ENCODE assay signal across 9 cellular contexts in the genomic region with DNA sequence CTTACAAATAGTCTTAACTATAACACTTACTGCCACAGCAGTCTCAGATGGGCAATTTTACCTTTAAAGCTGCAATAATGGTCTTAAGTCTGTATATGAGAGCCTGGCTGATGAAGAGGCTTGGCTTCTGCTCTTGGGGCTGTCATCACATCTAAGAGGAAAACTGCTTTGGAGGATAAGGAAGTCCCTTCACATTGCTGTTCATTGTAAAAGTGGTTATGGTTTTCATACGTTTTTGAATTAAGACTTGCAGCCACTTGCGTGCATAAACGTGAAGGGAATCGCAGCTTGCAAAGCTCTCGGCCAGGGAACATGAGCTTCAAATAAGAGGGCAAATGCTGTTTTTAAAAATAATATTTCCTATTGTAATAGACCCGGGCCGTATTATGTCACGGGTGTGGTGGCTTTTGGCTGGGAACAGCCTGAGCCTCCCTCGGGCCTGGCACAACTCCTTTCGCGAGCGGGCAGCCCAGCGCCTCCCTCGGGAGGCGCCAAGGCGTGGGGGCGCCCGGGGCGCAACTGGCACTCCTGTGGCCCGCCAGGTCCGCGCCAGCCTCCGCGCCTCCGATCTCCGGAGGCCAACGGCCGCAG. TPM values are rescaled to one million over a fixed set of nuclear protein-coding genes. Genes with fewer than 3 reads are reported as not detected.
DNase-seq lines count a peak whose midpoint lies in the region; ATAC-seq, FAIRE-seq and TF ChIP-seq lines count a peak whose summit lies in the region.
"Had no signal": no experiment of that assay in that cellular context is flagged by ENCODE, and none has a peak within 500 bp of the region (broad histone marks: within the 10 kb centered on the region; RNA-seq: fewer than 3 reads in every experiment).

No MANE protein-coding gene starts in this region.

- TF ChIP-seq CTCF in CD8-positive, alpha-beta T cell (IDR thresholded peaks at IDR 0.05) = no peak
- TF ChIP-seq CTCF in HL-60 (IDR thresholded peaks at IDR 0.05; ENCODE audit: insufficient read depth, low read length) (no peak), cardiac fibroblast (IDR thresholded peaks at IDR 0.05; ENCODE audit: low read depth, low read length) (no peak), HepG2 (CRISPR knock-in tag; IDR thresholded peaks at IDR 0.05) (no peak), tibial artery (IDR thresholded peaks at IDR 0.05) (no peak)

- H3K9ac ChIP-seq in HepG2 (ENCODE audit: insufficient read depth, low read depth, low read length) = peak overlapping the region; percentile 79

- peak overlapping the region; percentile 67 for H3K4me3 Mint-ChIP-seq in CD8-positive, alpha-beta T cell

- H4K20me1 ChIP-seq in HepG2 (ENCODE audit: insufficient read depth, low read length) = peaks cover 4% of the 10 kb centered on the region

- no peaks in the 10 kb centered on the region for H3K9me3 Mint-ChIP-seq in CD8-positive, alpha-beta T cell

- no peak overlapping the region for H3K27ac Mint-ChIP-seq in CD8-positive, alpha-beta T cell

- H3K4me3 ChIP-seq in CD8-positive, alpha-beta T cell (ENCODE audit: low read depth, low read length) = no peak overlapping the region
- peak overlapping the region; percentile 22 for H3K4me3 ChIP-seq in HL-60 (replicated peaks; ENCODE audit: insufficient read depth, low read length)
- peak overlapping the region; percentile 39 to 89 for H3K4me3 ChIP-seq in cardiac fibroblast (replicated peaks in 1 of 2; ENCODE audit: low read depth in 2 of 2, low read length in 2 of 2)
- peak overlapping the region; percentile 65 to 80 (median 79) for H3K4me3 ChIP-seq in HepG2 (replicated peaks in 1 of 3; ENCODE audit: insufficient read depth in 1 of 3, low read depth in 2 of 3, low read length in 3 of 3)
- H3K4me3 ChIP-seq in tibial artery = peak overlapping the region; percentile 67
- H3K4me3 ChIP-seq: K562 had no signal

- TF ChIP-seq POLR2A in HepG2 (IDR thresholded peaks at IDR 0.05; ENCODE audit: insufficient read depth in 1 of 2, low read depth in 2 of 2, low read length in 2 of 2) = no peak

- H3K36me3 Mint-ChIP-seq in CD8-positive, alpha-beta T cell = no peaks in the 10 kb centered on the region

- 0% methylated on average over 17 of the region's 28 CpGs for WGBS in HepG2 (ENCODE audit: low lambda C conversion rate)

- no peaks in the 10 kb centered on the region for H3K27me3 ChIP-seq in CD8-positive, alpha-beta T cell (ENCODE audit: insufficient read depth, low read length)
- H3K27me3 ChIP-seq in HL-60 (ENCODE audit: insufficient read depth, poor library complexity, severe bottlenecking) (no peaks in the 10 kb centered on the region), HepG2 (ENCODE audit: control insufficient read depth in 1 of 2, insufficient read depth in 2 of 2, low read length in 2 of 2) (no peaks in the 10 kb centered on the region; a peak in 1 of 5 replicates), tibial artery (no peaks in the 10 kb centered on the region)

- peaks cover 55% of the 10 kb centered on the region for H3K27me3 Mint-ChIP-seq in CD8-positive, alpha-beta T cell (ENCODE audit: low read depth)

- DNase-seq in CD8-positive, alpha-beta T cell = no peak
- DNase-seq in HL-60 (ENCODE audit: low read depth in 1 of 2, low spot score in 1 of 2) (no peak), cardiac fibroblast (ENCODE audit: low read depth in 2 of 2) (peak; percentile 43 to 52), HepG2 (ENCODE audit: low spot score) (no peak), tibial artery (no peak), COLO829 (ENCODE audit: low spot score) (no peak), NCI-H2196 treated with DMSO at 0.1 percent for 48 hours (lab: John Stamatoyannopoulos, UW; ENCODE audit: unreplicated experiment) (no peak)

- peaks cover 39% of the 10 kb centered on the region for H3K79me2 ChIP-seq in HepG2 (ENCODE audit: insufficient read depth, low read length)

- no peak for ATAC-seq in CD8-positive, alpha-beta T cell
- ATAC-seq in HepG2 = no peak; the same call in 2 of the 3 replicates
- no peak for ATAC-seq in HG02623 (IDR thresholded peaks at IDR 0.05; ENCODE audit: unreplicated experiment)
- ATAC-seq: K562 had no signal

- CTCF ChIA-PET in CD8-positive, alpha-beta T cell (lab: Charles Lee) = no interaction called here
- CTCF ChIA-PET in HepG2 (lab: Yijun Ruan, JAX; ENCODE audit: low intra/inter-chr PET ratio, low total read pairs) = no interaction called here

- peak overlapping the region; percentile 99 for H3K4me2 ChIP-seq in HepG2 (ENCODE audit: low read depth, low read length)

- intact Hi-C loops in CD8-positive, alpha-beta T cell (cut with DNase I, micrococcal nuclease) = no loop called here
- intact Hi-C loops in HepG2 (cut with micrococcal nuclease; ENCODE audit: unreplicated experiment) (loop anchor here (5.0 kb wide), 2 partner anchors 37 to 67 kb away; no protein-coding TSS in a partner anchor), tibial artery (cut with DNase I; ENCODE audit: low total_unique reads) (no loop called here)

- in situ Hi-C loops in HepG2 (cut with HindIII; ENCODE audit: extremely low pct_ligation_motif_present, low pct_unique_long_range_greater_than_20kb) = no loop called here

- FAIRE-seq in HepG2 (lab: Jason Lieb, UNC) = no peak
- FAIRE-seq: K562 had no signal

- H3K4me1 ChIP-seq in CD8-positive, alpha-beta T cell (ENCODE audit: insufficient read depth, low read length) = no peaks in the 10 kb centered on the region
- H3K4me1 ChIP-seq in HepG2 (ENCODE audit: insufficient read depth, low read length) = peaks cover 69% of the 10 kb centered on the region
- H3K4me1 ChIP-seq in tibial artery = peaks cover 0 to 26% (median 0%) of the 10 kb centered on the region in 4 donors

- H3K9me3 ChIP-seq in CD8-positive, alpha-beta T cell (ENCODE audit: low read length) = no peaks in the 10 kb centered on the region
- H3K9me3 ChIP-seq in HepG2 (ENCODE audit: low read length) = no peaks in the 10 kb centered on the region
- H3K9me3 ChIP-seq in tibial artery = no peaks in the 10 kb centered on the region

- no peaks in the 10 kb centered on the region for H3K36me3 ChIP-seq in CD8-positive, alpha-beta T cell (ENCODE audit: insufficient read depth, low read length)
- no peaks in the 10 kb centered on the region for H3K36me3 ChIP-seq in HepG2 (replicated peaks in 1 of 2; ENCODE audit: control insufficient read depth in 1 of 2, insufficient read depth in 2 of 2, low read length in 2 of 2)
- H3K36me3 ChIP-seq in tibial artery = no peaks in the 10 kb centered on the region

- peaks cover 3% of the 10 kb centered on the region for H3K4me1 Mint-ChIP-seq in CD8-positive, alpha-beta T cell (ENCODE audit: low read depth)

- H3K27ac ChIP-seq in CD8-positive, alpha-beta T cell (ENCODE audit: low read depth, low read length) = no peak overlapping the region
- H3K27ac ChIP-seq in HL-60 (replicated peaks) (no peak overlapping the region), HepG2 (ENCODE audit: extremely low read length, insufficient read depth, low read length) (peak overlapping the region; percentile 76), tibial artery (peak overlapping the region; percentile 67 to 81)

- no peak; a peak in 1 of 4 replicates for TF ChIP-seq EP300 in HepG2 (IDR thresholded peaks at IDR 0.05; ENCODE audit: low read depth in 2 of 2, low read length in 2 of 2)
- TF ChIP-seq EP300 in HepG2 (CRISPR knock-in tag; IDR thresholded peaks at IDR 0.05; ENCODE audit: borderline replicate concordance) = no peak

- no peak overlapping the region for H2AFZ ChIP-seq in HepG2 (ENCODE audit: low read length)

- BruUV-seq in HepG2 (replicated peaks; lab: Mats Ljungman, UMichigan) = TSS peak; percentile 83

- TF ChIP-seq RAD21 in HepG2 (CRISPR knock-in tag; IDR thresholded peaks at IDR 0.05) = no peak

- POLR2A ChIA-PET in CD8-positive, alpha-beta T cell (lab: Charles Lee) = no interaction called here
- POLR2A ChIA-PET in HepG2 (lab: Yijun Ruan, JAX) = interaction anchor here (0.6 to 4.3 kb wide), 27 partner anchors 8 to 197 kb away, joined by 3 to 30 read pairs (median 6); partner anchors contain the start of gene BTF3

RNA-seq across cellular contexts. Expression of gene ARHGEF28, which starts 0.6 kb away (rescaled TPM):
- not detected for total RNA-seq in CD8-positive, alpha-beta T cell
- total RNA-seq in HepG2 (2016; rRNA removed; fragmentation: Illumina TruSeq; extraction: Trizol) = 34.1 and 36.7 TPM in 2 replicates
- 24.5 and 25.4 TPM in 2 replicates for total RNA-seq in HepG2 (2016; cell fraction: cytosol; rRNA removed; fragmentation: Illumina TruSeq; extraction: Trizol; ENCODE audit: low read depth)
- 31.7 and 34.4 TPM in 2 replicates for total RNA-seq in HepG2 (2016; cell fraction: insoluble cytoplasmic fraction; rRNA removed; fragmentation: Illumina TruSeq; extraction: Trizol)
- total RNA-seq in HepG2 (2016; cell fraction: membrane; rRNA removed; fragmentation: Illumina TruSeq; extraction: Trizol) = 12.5 and 13.4 TPM in 2 replicates
- total RNA-seq in HepG2 (2016; cell fraction: nucleus; rRNA removed; fragmentation: Illumina TruSeq; extraction: Trizol) = 68.4 and 71.0 TPM in 2 replicates
- 15.0 and 17.4 TPM in 2 replicates for polyA plus RNA-seq in HepG2 (2011; rRNA removed)
- 8.9 and 10.6 TPM in 2 replicates for polyA plus RNA-seq in HepG2 (2011; cell fraction: cytosol; rRNA removed)
- polyA plus RNA-seq in HepG2 (2011; cell fraction: nucleus; rRNA removed) = 37.6 and 39.6 TPM in 2 replicates
- 21.7 and 22.1 TPM in 2 replicates for polyA plus RNA-seq in HepG2 (2012)
- 1.3 and 1.4 TPM in 2 replicates for polyA plus RNA-seq in HepG2 (2016; cell fraction: cytosol; fragmentation: Illumina TruSeq; extraction: Trizol; ENCODE audit: low read depth)
- polyA plus RNA-seq in HepG2 (2016; cell fraction: insoluble cytoplasmic fraction; fragmentation: Illumina TruSeq; extraction: Trizol; ENCODE audit: low read depth) = 19.3 and 20.1 TPM in 2 replicates
- 2.5 and 2.8 TPM in 2 replicates for polyA plus RNA-seq in HepG2 (2016; cell fraction: membrane; fragmentation: Illumina TruSeq; extraction: Trizol; ENCODE audit: low read depth)
- polyA plus RNA-seq in HepG2 (2016; cell fraction: nucleus; fragmentation: Illumina TruSeq; extraction: Trizol; ENCODE audit: insufficient read depth, low read depth) = 33.5 and 34.3 TPM in 2 replicates
- polyA minus RNA-seq in HepG2 (2011; rRNA and poly(A)+ RNA removed; ENCODE audit: low replicate concordance) = 7.5 and 73.0 TPM in 2 replicates
- polyA minus RNA-seq in HepG2 (2011; cell fraction: cytosol; rRNA and poly(A)+ RNA removed) = 33.6 and 40.2 TPM in 2 replicates
- 304 and 307 TPM in 2 replicates for polyA minus RNA-seq in HepG2 (2011; cell fraction: nucleus; rRNA and poly(A)+ RNA removed)
- polyA plus RNA-seq: K562 had no signal

RNA-seq across cellular contexts. Expression of gene UTP15, which starts 59.9 kb away (rescaled TPM):
- total RNA-seq in CD8-positive, alpha-beta T cell = 10 to 100 TPM; 60.9 to 69.1 TPM
- 35.8 and 45.2 TPM in 2 replicates for total RNA-seq in HepG2 (2016; rRNA removed; fragmentation: Illumina TruSeq; extraction: Trizol)
- total RNA-seq in HepG2 (2016; cell fraction: cytosol; rRNA removed; fragmentation: Illumina TruSeq; extraction: Trizol; ENCODE audit: low read depth) = 9.3 and 9.4 TPM in 2 replicates
- 33.6 and 44.5 TPM in 2 replicates for total RNA-seq in HepG2 (2016; cell fraction: insoluble cytoplasmic fraction; rRNA removed; fragmentation: Illumina TruSeq; extraction: Trizol)
- 14.1 and 14.4 TPM in 2 replicates for total RNA-seq in HepG2 (2016; cell fraction: membrane; rRNA removed; fragmentation: Illumina TruSeq; extraction: Trizol)
- total RNA-seq in HepG2 (2016; cell fraction: nucleus; rRNA removed; fragmentation: Illumina TruSeq; extraction: Trizol) = 58.1 and 62.5 TPM in 2 replicates
- polyA plus RNA-seq in HepG2 (2011; rRNA removed) = 6.6 and 7.3 TPM in 2 replicates
- polyA plus RNA-seq in HepG2 (2011; cell fraction: cytosol; rRNA removed) = 4.4 and 6.0 TPM in 2 replicates
- 19.6 and 25.1 TPM in 2 replicates for polyA plus RNA-seq in HepG2 (2011; cell fraction: nucleus; rRNA removed)
- 9.0 and 10.2 TPM in 2 replicates for polyA plus RNA-seq in HepG2 (2012)
- 1.3 and 1.7 TPM in 2 replicates for polyA plus RNA-seq in HepG2 (2016; cell fraction: cytosol; fragmentation: Illumina TruSeq; extraction: Trizol; ENCODE audit: low read depth)
- polyA plus RNA-seq in HepG2 (2016; cell fraction: insoluble cytoplasmic fraction; fragmentation: Illumina TruSeq; extraction: Trizol; ENCODE audit: low read depth) = 27.4 and 29.0 TPM in 2 replicates
- 3.1 and 4.2 TPM in 2 replicates for polyA plus RNA-seq in HepG2 (2016; cell fraction: membrane; fragmentation: Illumina TruSeq; extraction: Trizol; ENCODE audit: low read depth)
- 37.7 and 39.2 TPM in 2 replicates for polyA plus RNA-seq in HepG2 (2016; cell fraction: nucleus; fragmentation: Illumina TruSeq; extraction: Trizol; ENCODE audit: insufficient read depth, low read depth)
- 18.6 and 39.5 TPM in 2 replicates for polyA minus RNA-seq in HepG2 (2011; rRNA and poly(A)+ RNA removed; ENCODE audit: low replicate concordance)
- polyA minus RNA-seq in HepG2 (2011; cell fraction: cytosol; rRNA and poly(A)+ RNA removed) = 7.6 and 9.8 TPM in 2 replicates
- polyA minus RNA-seq in HepG2 (2011; cell fraction: nucleus; rRNA and poly(A)+ RNA removed) = 85.7 and 89.2 TPM in 2 replicates

RNA-seq across cellular contexts. Expression of gene ANKRA2, which starts 60.0 kb away (rescaled TPM):
- 10 to 100 TPM; 43.4 to 44.1 TPM for total RNA-seq in CD8-positive, alpha-beta T cell
- 20.4 and 23.6 TPM in 2 replicates for total RNA-seq in HepG2 (2016; rRNA removed; fragmentation: Illumina TruSeq; extraction: Trizol)
- 3.9 and 5.1 TPM in 2 replicates for total RNA-seq in HepG2 (2016; cell fraction: cytosol; rRNA removed; fragmentation: Illumina TruSeq; extraction: Trizol; ENCODE audit: low read depth)
- total RNA-seq in HepG2 (2016; cell fraction: insoluble cytoplasmic fraction; rRNA removed; fragmentation: Illumina TruSeq; extraction: Trizol) = 23.6 TPM in 2 replicates
- total RNA-seq in HepG2 (2016; cell fraction: membrane; rRNA removed; fragmentation: Illumina TruSeq; extraction: Trizol) = 11.2 and 13.3 TPM in 2 replicates
- 35.7 and 36.1 TPM in 2 replicates for total RNA-seq in HepG2 (2016; cell fraction: nucleus; rRNA removed; fragmentation: Illumina TruSeq; extraction: Trizol)
- 29.4 and 33.6 TPM in 2 replicates for polyA plus RNA-seq in HepG2 (2011; rRNA removed)
- polyA plus RNA-seq in HepG2 (2011; cell fraction: cytosol; rRNA removed) = 10.6 and 13.7 TPM in 2 replicates
- 41.0 and 45.4 TPM in 2 replicates for polyA plus RNA-seq in HepG2 (2011; cell fraction: nucleus; rRNA removed)
- 25.6 and 31.0 TPM in 2 replicates for polyA plus RNA-seq in HepG2 (2012)
- polyA plus RNA-seq in HepG2 (2016; cell fraction: cytosol; fragmentation: Illumina TruSeq; extraction: Trizol; ENCODE audit: low read depth) = 1.8 and 2.9 TPM in 2 replicates
- 19.0 and 20.5 TPM in 2 replicates for polyA plus RNA-seq in HepG2 (2016; cell fraction: insoluble cytoplasmic fraction; fragmentation: Illumina TruSeq; extraction: Trizol; ENCODE audit: low read depth)
- polyA plus RNA-seq in HepG2 (2016; cell fraction: membrane; fragmentation: Illumina TruSeq; extraction: Trizol; ENCODE audit: low read depth) = 5.4 and 6.3 TPM in 2 replicates
- 42.7 and 49.0 TPM in 2 replicates for polyA plus RNA-seq in HepG2 (2016; cell fraction: nucleus; fragmentation: Illumina TruSeq; extraction: Trizol; ENCODE audit: insufficient read depth, low read depth)
- polyA minus RNA-seq in HepG2 (2011; rRNA and poly(A)+ RNA removed; ENCODE audit: low replicate concordance) = 1.5 and 8.7 TPM in 2 replicates
- polyA minus RNA-seq in HepG2 (2011; cell fraction: cytosol; rRNA and poly(A)+ RNA removed) = 11.2 and 12.4 TPM in 2 replicates
- 61.2 and 67.1 TPM in 2 replicates for polyA minus RNA-seq in HepG2 (2011; cell fraction: nucleus; rRNA and poly(A)+ RNA removed)

Comparison
In these comparisons a context has a peak if more than half of its experiments do, and no peak if none do; other contexts are left out.
1. DNase-seq: peak in cardiac fibroblast (2 of 2); none in CD8-positive, alpha-beta T cell (0 of 7), HL-60 (0 of 2), HepG2 (single experiment), tibial artery (0 of 2), COLO829 (single experiment) and NCI-H2196 treated with DMSO at 0.1 percent for 48 hours (single experiment).
2. H3K27ac ChIP-seq: peak in HepG2 (single experiment) and tibial artery (2 of 2); none in CD8-positive, alpha-beta T cell (single experiment) and HL-60 (single experiment).
3. RNA of gene ARHGEF28, which starts 0.6 kb away (total RNA-seq): 12.5 to 71.0 TPM in HepG2; not detected in CD8-positive, alpha-beta T cell; every median in the first group is over 10 times any median in the second.